In genomic region chr10:110558034-110558433, GRCh38 we compare ENCODE assay signal across 25 cellular contexts.
"Had no signal": no experiment of that assay in that cellular context is flagged by ENCODE, and none has a peak within 500 bp of the region (broad histone marks: within the 10 kb centered on the region; RNA-seq: fewer than 3 reads in every experiment).

No MANE protein-coding gene starts in this region.

- H3K27ac ChIP-seq: epithelial cell of prostate, esophagus squamous epithelium, heart right ventricle, lower lobe of right lung, skin epidermis, stomach, thyroid gland had no signal

- H3K27me3 ChIP-seq: stomach, thyroid gland had no signal

- DNase-seq: activated B cell treated with CpG ODN at 0.5 μM for 24 hours; activated CD4-positive, alpha-beta T cell treated with anti-CD3 and anti-CD28 coated beads, Interleukin-2, amount 50 U/mL, for 1 hour; activated CD8-positive, alpha-beta T cell treated with anti-CD3 and anti-CD28 coated beads for 36 hours; activated naive CD8-positive, alpha-beta T cell treated with anti-CD3 and anti-CD28 coated beads, Interleukin-2, amount 50 U/mL, for 24 hours; activated T-cell treated with anti-CD3 and anti-CD28 coated beads, Interleukin-2, amount 50 U/mL, for 4 hours; dermis blood vessel endothelial cell; effector CD4-positive, alpha-beta T cell; esophagus squamous epithelium; foreskin melanocyte; heart right ventricle; lower lobe of right lung; mesenchymal stem cell; naive thymus-derived CD8-positive, alpha-beta T cell; stimulated activated CD4-positive, alpha-beta T cell treated with anti-CD3 and anti-CD28 coated beads, Interleukin-12 subunit alpha, Interleukin-12 subunit beta, amount 100 ng/mL, for 4 hours; stimulated activated CD4-positive, alpha-beta T cell treated with anti-CD3 and anti-CD28 coated beads, Interleukin-4, amount 100 ng/mL, for 24 hours; stimulated activated naive B cell treated with anti-CD40 and anti-IgM and Interleukin-4, amounts not matched to agents 10 μg/mL and 1 μg/mL and 100 μg/mL, for 72 hours; stomach; T-helper 2 cell; thyroid gland had no signal

- H3K4me3 ChIP-seq: esophagus squamous epithelium, heart right ventricle, lower lobe of right lung, skin epidermis, stomach, thyroid gland had no signal

- ATAC-seq: activated CD8-positive, alpha-beta T cell treated with anti-CD3 and anti-CD28 coated beads for 36 hours; activated naive CD8-positive, alpha-beta T cell treated with anti-CD3 and anti-CD28 coated beads, Interleukin-2, amount 50 U/mL, for 24 hours; activated T-cell treated with anti-CD3 and anti-CD28 coated beads, Interleukin-2, amount 50 U/mL, for 4 hours; heart right ventricle; lower lobe of right lung; sciatic nerve; stimulated activated naive B cell treated with anti-CD40 and anti-IgM and Interleukin-4, amounts not matched to agents 10 μg/mL and 1 μg/mL and 100 μg/mL, for 72 hours had no signal

- H3K9me3 Mint-ChIP-seq: activated B cell treated with CpG ODN at 0.5 μM for 24 hours; activated CD8-positive, alpha-beta T cell treated with anti-CD3 and anti-CD28 coated beads for 36 hours; activated naive CD4-positive, alpha-beta T cell treated with anti-CD3 and anti-CD28 coated beads, Interleukin-2, amount 50 U/mL, for 24 hours; activated T-cell treated with anti-CD3 and anti-CD28 coated beads, Interleukin-2, amount 50 U/mL, for 4 hours; naive thymus-derived CD8-positive, alpha-beta T cell; neural crest cell; stimulated activated naive B cell treated with anti-CD40 and anti-IgM and Interleukin-4, amounts not matched to agents 10 μg/mL and 1 μg/mL and 100 μg/mL, for 72 hours had no signal

- H3K27ac Mint-ChIP-seq: activated B cell treated with CpG ODN at 0.5 μM for 24 hours; activated CD8-positive, alpha-beta T cell treated with anti-CD3 and anti-CD28 coated beads for 36 hours; activated naive CD4-positive, alpha-beta T cell treated with anti-CD3 and anti-CD28 coated beads, Interleukin-2, amount 50 U/mL, for 24 hours; activated naive CD8-positive, alpha-beta T cell treated with anti-CD3 and anti-CD28 coated beads, Interleukin-2, amount 50 U/mL, for 24 hours; activated T-helper 2 cell treated with anti-CD3 and anti-CD28 coated beads, Interferon-gamma antibody, Interleukin-2, Interleukin-4, amounts not matched to agents 10 μg/mL and 5 μg/mL and 100 μg/mL, durations not matched to agents 14 hours and 24 hours and 36 hours; naive thymus-derived CD8-positive, alpha-beta T cell; stimulated activated naive B cell treated with anti-CD40 and anti-IgM and Interleukin-4, amounts not matched to agents 10 μg/mL and 1 μg/mL and 100 μg/mL, for 72 hours had no signal

- H3K36me3 Mint-ChIP-seq: activated naive CD4-positive, alpha-beta T cell treated with anti-CD3 and anti-CD28 coated beads, Interleukin-2, amount 50 U/mL, for 24 hours; naive thymus-derived CD8-positive, alpha-beta T cell; stimulated activated naive B cell treated with anti-CD40 and anti-IgM and Interleukin-4, amounts not matched to agents 10 μg/mL and 1 μg/mL and 100 μg/mL, for 72 hours had no signal

- H3K36me3 ChIP-seq: esophagus squamous epithelium, heart right ventricle, lower lobe of right lung, stomach, thyroid gland had no signal

- H3K4me3 Mint-ChIP-seq: activated B cell treated with CpG ODN at 0.5 μM for 24 hours; activated CD8-positive, alpha-beta T cell treated with anti-CD3 and anti-CD28 coated beads for 36 hours; activated naive CD4-positive, alpha-beta T cell treated with anti-CD3 and anti-CD28 coated beads, Interleukin-2, amount 50 U/mL, for 24 hours; activated naive CD8-positive, alpha-beta T cell treated with anti-CD3 and anti-CD28 coated beads, Interleukin-2, amount 50 U/mL, for 24 hours; activated T-cell treated with anti-CD3 and anti-CD28 coated beads, Interleukin-2, amount 50 U/mL, for 4 hours; naive thymus-derived CD8-positive, alpha-beta T cell; neural crest cell; stimulated activated naive B cell treated with anti-CD40 and anti-IgM and Interleukin-4, amounts not matched to agents 10 μg/mL and 1 μg/mL and 100 μg/mL, for 72 hours had no signal

- H3K9me3 ChIP-seq: esophagus squamous epithelium, heart right ventricle, lower lobe of right lung, stomach, thyroid gland had no signal

- H3K4me1 ChIP-seq: esophagus squamous epithelium, heart right ventricle, lower lobe of right lung, stomach, thyroid gland had no signal
